In genomic region chr7:45098983-45099839, GRCh38 we compare ENCODE assay signal across 21 cellular contexts. TPM values are rescaled to one million over a fixed set of nuclear protein-coding genes. Genes with fewer than 3 reads are reported as not detected.
DNase-seq lines count a peak whose midpoint lies in the region; ATAC-seq and TF ChIP-seq lines count a peak whose summit lies in the region.
"Had no signal": no experiment of that assay in that cellular context is flagged by ENCODE, and none has a peak within 500 bp of the region (broad histone marks: within the 10 kb centered on the region; RNA-seq: fewer than 3 reads in every experiment).

No MANE protein-coding gene starts in this region.

- H3K79me2 ChIP-seq in HCT116 (ENCODE audit: insufficient read depth, low read length) = peaks cover 16% of the 10 kb centered on the region; the same call in 1 of the 2 replicates

- no peak for DNase-seq in activated CD8-positive, alpha-beta T cell treated with anti-CD3 and anti-CD28 coated beads for 36 hours
- DNase-seq in activated CD8-positive, alpha-beta T cell treated with anti-CD3 and anti-CD28 coated beads, Interleukin-2, amount 10 ng/mL, durations not matched to agents 7 days and 5 days = no peak
- DNase-seq in HCT116 (ENCODE audit: low read depth, low spot score) (no peak), posterior vena cava (ENCODE audit: low spot score) (peak; percentile 69), GM10266 (ENCODE audit: extremely low spot score) (no peak), omental fat pad (ENCODE audit: low spot score) (no peak)
- DNase-seq: ACHN; activated CD8-positive, alpha-beta memory T cell treated with anti-CD3 and anti-CD28 coated beads, Interleukin-2, amount 10 ng/mL, durations not matched to agents 7 days and 5 days; activated naive CD4-positive, alpha-beta T cell treated with anti-CD3 and anti-CD28 coated beads, Interleukin-2, amount 10 ng/mL, durations not matched to agents 7 days and 5 days; CD4-positive, CD25-positive, alpha-beta regulatory T cell; HCEC 1CT; hypothalamus; Karpas-422; NCI-H1105; NCI-H524 treated with DMSO at 0.1 percent for 48 hours; stimulated activated naive CD4-positive, alpha-beta T cell treated with Interleukin-2 at 50 U/mL for 16 hours; T-helper 9 cell; transverse colon had no signal

- H2AFZ ChIP-seq in HCT116 (ENCODE audit: low read depth, low read length, poor library complexity, severe bottlenecking) = no peak overlapping the region

- intact Hi-C loops in activated CD8-positive, alpha-beta T cell treated with anti-CD3 and anti-CD28 coated beads for 36 hours (cut with micrococcal nuclease) = no loop called here
- intact Hi-C loops in HCT116 (cut with micrococcal nuclease) (no loop called here), posterior vena cava (cut with DNase I) (no loop called here)

- RAD21 ChIA-PET in HCT116 (lab: Charles Lee; ENCODE audit: low non-redundant PET in 1 of 2, low total read pairs in 2 of 2, uncharacterized antibody in 2 of 2, unreplicated experiment in 2 of 2) = no interaction called here

- no peak overlapping the region for H3K27ac ChIP-seq in HCT116 (ENCODE audit: low read depth, low read length)
- H3K27ac ChIP-seq: transverse colon had no signal

- H3K27me3 Mint-ChIP-seq in activated CD8-positive, alpha-beta T cell treated with anti-CD3 and anti-CD28 coated beads for 36 hours = no peaks in the 10 kb centered on the region
- no peaks in the 10 kb centered on the region for H3K27me3 Mint-ChIP-seq in activated CD8-positive, alpha-beta T cell treated with anti-CD3 and anti-CD28 coated beads, Interleukin-2, amount 10 ng/mL, durations not matched to agents 7 days and 5 days (ENCODE audit: low read depth)
- H3K27me3 Mint-ChIP-seq: activated CD8-positive, alpha-beta memory T cell treated with anti-CD3 and anti-CD28 coated beads, Interleukin-2, amount 10 ng/mL, durations not matched to agents 7 days and 5 days had no signal

- POLR2A ChIA-PET in activated CD8-positive, alpha-beta T cell treated with anti-CD3 and anti-CD28 coated beads for 36 hours (lab: Charles Lee) = interaction anchor here (0.7 to 2.7 kb wide), 7 partner anchors 9 to 248 kb away, joined by 3 to 12 read pairs (median 3); partner anchors contain the start of genes MYO1G and TBRG4
- POLR2A ChIA-PET in activated CD8-positive, alpha-beta T cell treated with anti-CD3 and anti-CD28 coated beads, Interleukin-2, amount 10 ng/mL, durations not matched to agents 7 days and 5 days (lab: Charles Lee) = interaction anchor here (0.6 to 1.6 kb wide), 4 partner anchors 13 to 525 kb away, joined by 3 to 6 read pairs (median 4); no protein-coding TSS in a partner anchor
- POLR2A ChIA-PET in HCT116 (lab: Charles Lee) = no interaction called here

- ATAC-seq in activated CD8-positive, alpha-beta T cell treated with anti-CD3 and anti-CD28 coated beads for 36 hours = peak; percentile 47
- ATAC-seq in activated CD8-positive, alpha-beta T cell treated with anti-CD3 and anti-CD28 coated beads, Interleukin-2, amount 10 ng/mL, durations not matched to agents 7 days and 5 days = no peak
- ATAC-seq in HCT116 = peak; percentile 68
- ATAC-seq in esophagus mucosa = peak; percentile 41
- ATAC-seq in GM21515 (IDR thresholded peaks at IDR 0.05; ENCODE audit: unreplicated experiment) = no peak
- ATAC-seq in omental fat pad (ENCODE audit: low FRiP score) = no peak

- TF ChIP-seq CTCF in activated CD8-positive, alpha-beta T cell treated with anti-CD3 and anti-CD28 coated beads for 36 hours (IDR thresholded peaks at IDR 0.05) = no peak
- TF ChIP-seq CTCF in HCT116 (IDR thresholded peaks at IDR 0.05 in 2 of 3, conservative IDR thresholded peaks at IDR 0.05 in 1 of 3; ENCODE audit: borderline replicate concordance in 1 of 3, insufficient read depth in 1 of 3, low read depth in 2 of 3, low read length in 2 of 3) = no peak
- TF ChIP-seq CTCF in GM10266 (IDR thresholded peaks at IDR 0.05; ENCODE audit: control insufficient read depth, insufficient read depth, low read depth, missing control alignments) = no peak
- no peak for TF ChIP-seq CTCF in omental fat pad (IDR thresholded peaks at IDR 0.05)

- H3K36me3 Mint-ChIP-seq in activated CD8-positive, alpha-beta T cell treated with anti-CD3 and anti-CD28 coated beads for 36 hours (ENCODE audit: low read depth) = peaks cover 30% of the 10 kb centered on the region
- H3K36me3 Mint-ChIP-seq in activated CD8-positive, alpha-beta T cell treated with anti-CD3 and anti-CD28 coated beads, Interleukin-2, amount 10 ng/mL, durations not matched to agents 7 days and 5 days (ENCODE audit: low read depth) = peaks cover 32% of the 10 kb centered on the region

- H3K9me2 ChIP-seq in HCT116 (ENCODE audit: insufficient read depth) = no peaks in the 10 kb centered on the region

- H3K9me3 Mint-ChIP-seq in activated CD8-positive, alpha-beta T cell treated with anti-CD3 and anti-CD28 coated beads for 36 hours = no peaks in the 10 kb centered on the region
- no peaks in the 10 kb centered on the region for H3K9me3 Mint-ChIP-seq in activated CD8-positive, alpha-beta T cell treated with anti-CD3 and anti-CD28 coated beads, Interleukin-2, amount 10 ng/mL, durations not matched to agents 7 days and 5 days (ENCODE audit: insufficient read depth)
- H3K9me3 Mint-ChIP-seq: activated naive CD4-positive, alpha-beta T cell treated with anti-CD3 and anti-CD28 coated beads, Interleukin-2, amount 10 ng/mL, durations not matched to agents 7 days and 5 days; CD4-positive, CD25-positive, alpha-beta regulatory T cell had no signal

- CTCF ChIA-PET in activated CD8-positive, alpha-beta T cell treated with anti-CD3 and anti-CD28 coated beads for 36 hours (lab: Charles Lee) = no interaction called here
- CTCF ChIA-PET in activated CD8-positive, alpha-beta T cell treated with anti-CD3 and anti-CD28 coated beads, Interleukin-2, amount 10 ng/mL, durations not matched to agents 7 days and 5 days (lab: Charles Lee) = no interaction called here
- CTCF ChIA-PET in HCT116 (lab: Charles Lee) = no interaction called here

- H3K9me3 ChIP-seq in HCT116 (ENCODE audit: control insufficient read depth in 1 of 2, insufficient read depth in 1 of 2, low read depth in 1 of 2, low read length in 2 of 2) = 0 out of 4 replicates have a peak, but pooled peaks cover 0 to 3% of the 10 kb centered on the region in 2 experiments
- H3K9me3 ChIP-seq: transverse colon had no signal

- no peak for TF ChIP-seq POLR2A in HCT116 (IDR thresholded peaks at IDR 0.05; ENCODE audit: borderline replicate concordance, extremely low read depth, insufficient read depth, insufficient read length)

- no peaks in the 10 kb centered on the region for H3K27me3 ChIP-seq in HCT116 (ENCODE audit: insufficient read depth, low read length)
- H3K27me3 ChIP-seq: transverse colon had no signal

- H3K36me3 ChIP-seq in HCT116 (ENCODE audit: control insufficient read depth in 1 of 2, insufficient read depth in 2 of 2, low read length in 2 of 2) = peaks cover 36 to 43% of the 10 kb centered on the region in 2 experiments; a peak in 3 of 4 replicates

- no peak for TF ChIP-seq RAD21 in HCT116 (IDR thresholded peaks at IDR 0.05; ENCODE audit: low read depth)

- H3K4me3 Mint-ChIP-seq in activated CD8-positive, alpha-beta T cell treated with anti-CD3 and anti-CD28 coated beads for 36 hours = no peak overlapping the region
- no peak overlapping the region for H3K4me3 Mint-ChIP-seq in activated CD8-positive, alpha-beta T cell treated with anti-CD3 and anti-CD28 coated beads, Interleukin-2, amount 10 ng/mL, durations not matched to agents 7 days and 5 days
- H3K4me3 Mint-ChIP-seq: activated CD8-positive, alpha-beta memory T cell treated with anti-CD3 and anti-CD28 coated beads, Interleukin-2, amount 10 ng/mL, durations not matched to agents 7 days and 5 days; activated naive CD4-positive, alpha-beta T cell treated with anti-CD3 and anti-CD28 coated beads, Interleukin-2, amount 10 ng/mL, durations not matched to agents 7 days and 5 days; CD4-positive, CD25-positive, alpha-beta regulatory T cell had no signal

- no peaks in the 10 kb centered on the region for H4K20me1 ChIP-seq in HCT116 (ENCODE audit: insufficient read depth)

- H3K4me1 ChIP-seq in HCT116 (ENCODE audit: control insufficient read depth in 1 of 2, insufficient read depth in 2 of 2, low read length in 2 of 2) = no peaks in the 10 kb centered on the region
- H3K4me1 ChIP-seq: transverse colon had no signal

- H3K9ac ChIP-seq in HCT116 (ENCODE audit: low read length) = no peak overlapping the region

- no peak overlapping the region for H3K4me2 ChIP-seq in HCT116 (ENCODE audit: low read length)

- BruUV-seq in HCT116 (replicated peaks; lab: Mats Ljungman, UMichigan) = no TSS peak

- no peak overlapping the region for H3K4me3 ChIP-seq in HCT116 (replicated peaks in 1 of 2; ENCODE audit: low read depth in 1 of 2, low read length in 2 of 2)
- H3K4me3 ChIP-seq: transverse colon had no signal

- H3K27ac Mint-ChIP-seq in activated CD8-positive, alpha-beta T cell treated with anti-CD3 and anti-CD28 coated beads for 36 hours = no peak overlapping the region
- H3K27ac Mint-ChIP-seq in activated CD8-positive, alpha-beta T cell treated with anti-CD3 and anti-CD28 coated beads, Interleukin-2, amount 10 ng/mL, durations not matched to agents 7 days and 5 days = no peak overlapping the region
- H3K27ac Mint-ChIP-seq: activated CD8-positive, alpha-beta memory T cell treated with anti-CD3 and anti-CD28 coated beads, Interleukin-2, amount 10 ng/mL, durations not matched to agents 7 days and 5 days; activated naive CD4-positive, alpha-beta T cell treated with anti-CD3 and anti-CD28 coated beads, Interleukin-2, amount 10 ng/mL, durations not matched to agents 7 days and 5 days; CD4-positive, CD25-positive, alpha-beta regulatory T cell had no signal

- H3K4me1 Mint-ChIP-seq in activated CD8-positive, alpha-beta T cell treated with anti-CD3 and anti-CD28 coated beads for 36 hours (ENCODE audit: low read depth) = no peaks in the 10 kb centered on the region
- peaks cover 1% of the 10 kb centered on the region for H3K4me1 Mint-ChIP-seq in activated CD8-positive, alpha-beta T cell treated with anti-CD3 and anti-CD28 coated beads, Interleukin-2, amount 10 ng/mL, durations not matched to agents 7 days and 5 days (ENCODE audit: low read depth)
- H3K4me1 Mint-ChIP-seq: activated CD8-positive, alpha-beta memory T cell treated with anti-CD3 and anti-CD28 coated beads, Interleukin-2, amount 10 ng/mL, durations not matched to agents 7 days and 5 days; activated naive CD4-positive, alpha-beta T cell treated with anti-CD3 and anti-CD28 coated beads, Interleukin-2, amount 10 ng/mL, durations not matched to agents 7 days and 5 days had no signal

RNA-seq across cellular contexts. Expression of gene NACAD, which starts 10.4 kb away (rescaled TPM):
- under 1 TPM; 0.31 to 0.50 TPM for total RNA-seq in activated CD8-positive, alpha-beta T cell treated with anti-CD3 and anti-CD28 coated beads for 36 hours
- under 1 TPM; 0.05 to 0.16 TPM for total RNA-seq in activated CD8-positive, alpha-beta T cell treated with anti-CD3 and anti-CD28 coated beads, Interleukin-2, amount 10 ng/mL, durations not matched to agents 7 days and 5 days
- total RNA-seq in HCT116 (2021; ENCODE audit: unreplicated experiment) (0.05 TPM), esophagus mucosa (0.20 TPM), posterior vena cava (10 to 100 TPM in 1 of 2 donors, 1 to 10 TPM in 1; 8.5 to 10.4 TPM), omental fat pad (1 to 10 TPM; 1.4 to 4.4 (median 3.0) TPM)
- polyA plus RNA-seq in HCT116 (2012) = 0.01 TPM in 2 replicates
- polyA plus RNA-seq: CD4-positive, CD25-positive, alpha-beta regulatory T cell had no signal

RNA-seq across cellular contexts. Expression of gene TBRG4, which starts 12.3 kb away (rescaled TPM):
- total RNA-seq in activated CD8-positive, alpha-beta T cell treated with anti-CD3 and anti-CD28 coated beads for 36 hours = 100 to 1,000 TPM; 197 TPM
- total RNA-seq in activated CD8-positive, alpha-beta T cell treated with anti-CD3 and anti-CD28 coated beads, Interleukin-2, amount 10 ng/mL, durations not matched to agents 7 days and 5 days = 100 to 1,000 TPM; 133 to 137 TPM
- total RNA-seq in HCT116 (2021; ENCODE audit: unreplicated experiment) (136 TPM), esophagus mucosa (51.9 TPM), posterior vena cava (10 to 100 TPM; 32.5 to 35.1 TPM), omental fat pad (10 to 100 TPM; 44.4 to 70.7 (median 49.8) TPM)
- 90.0 and 90.3 TPM in 2 replicates for polyA plus RNA-seq in HCT116 (2012)

RNA-seq across cellular contexts. Expression of gene RAMP3, which starts 58.4 kb away (rescaled TPM):
- total RNA-seq in activated CD8-positive, alpha-beta T cell treated with anti-CD3 and anti-CD28 coated beads for 36 hours = not detected
- total RNA-seq in activated CD8-positive, alpha-beta T cell treated with anti-CD3 and anti-CD28 coated beads, Interleukin-2, amount 10 ng/mL, durations not matched to agents 7 days and 5 days = not detected
- total RNA-seq in HCT116 (2021; ENCODE audit: unreplicated experiment) = not detected
- polyA plus RNA-seq in HCT116 (2012) = not detected in 2 replicates
- total RNA-seq in esophagus mucosa = 7.8 TPM
- 10 to 100 TPM; 45.5 to 54.1 TPM for total RNA-seq in posterior vena cava
- total RNA-seq in omental fat pad = 100 to 1,000 TPM in 2 of 4 donors, 10 to 100 TPM in 2; 24.6 to 310 (median 124) TPM
- total RNA-seq: activated CD8-positive, alpha-beta memory T cell treated with anti-CD3 and anti-CD28 coated beads, Interleukin-2, amount 10 ng/mL, durations not matched to agents 7 days and 5 days; CD4-positive, CD25-positive, alpha-beta regulatory T cell; fibroblast of villous mesenchyme had no signal
- polyA plus RNA-seq: CD4-positive, CD25-positive, alpha-beta regulatory T cell had no signal

Comparison
In these comparisons a context has a peak if more than half of its experiments do, and no peak if none do; other contexts are left out.
1. ATAC-seq: peak in activated CD8-positive, alpha-beta T cell treated with anti-CD3 and anti-CD28 coated beads for 36 hours (single experiment), HCT116 (single experiment) and esophagus mucosa (single experiment); none in activated CD8-positive, alpha-beta T cell treated with anti-CD3 and anti-CD28 coated beads, Interleukin-2, amount 10 ng/mL, durations not matched to agents 7 days and 5 days (single experiment), GM21515 (single experiment) and omental fat pad (single experiment).